ENCODE assay signal across 24 cellular contexts in genomic region chr17:37502009-37502936, GRCh38. TPM values are rescaled to one million over a fixed set of nuclear protein-coding genes. Genes with fewer than 3 reads are reported as not detected.
A peak's percentile ranks its signal among the peaks of the same experiment; 100 is the strongest.
DNase-seq lines count a peak whose midpoint lies in the region; ATAC-seq, FAIRE-seq and TF ChIP-seq lines count a peak whose summit lies in the region.
"Had no signal": no experiment of that assay in that cellular context is flagged by ENCODE, and none has a peak within 500 bp of the region (broad histone marks: within the 10 kb centered on the region; RNA-seq: fewer than 3 reads in every experiment).

No MANE protein-coding gene starts in this region.

- H3K27ac ChIP-seq in C4-2B (peak overlapping the region; percentile 62), VCaP (peak overlapping the region; percentile 60), HepG2 (ENCODE audit: extremely low read length, insufficient read depth, low read length) (peak overlapping the region; percentile 86)
- H3K27ac ChIP-seq: KMS-11 had no signal

- TF ChIP-seq POLR2A in HepG2 (IDR thresholded peaks at IDR 0.05; ENCODE audit: insufficient read depth in 1 of 2, low read depth in 2 of 2, low read length in 2 of 2): 0 out of 4 replicates have a peak, but pooled peaks of 1 of the 2 experiments have one; percentile 16

- FAIRE-seq in HepG2 (lab: Jason Lieb, UNC): no peak
- FAIRE-seq: D721Med, GM18507, RCC 7860 had no signal

- TF ChIP-seq CTCF in C4-2B (conservative IDR thresholded peaks at IDR 0.05) (no peak), VCaP (conservative IDR thresholded peaks at IDR 0.05) (no peak), HepG2 (CRISPR knock-in tag; IDR thresholded peaks at IDR 0.05) (no peak), progenitor cell of endocrine pancreas (IDR thresholded peaks at IDR 0.05; ENCODE audit: unreplicated experiment) (no peak)

- peaks cover 87% of the 10 kb centered on the region for H3K79me2 ChIP-seq in HepG2 (ENCODE audit: insufficient read depth, low read length)

- no peaks in the 10 kb centered on the region for H3K36me3 Mint-ChIP-seq in progenitor cell of endocrine pancreas (ENCODE audit: insufficient read depth)

- CTCF ChIA-PET in HepG2 (lab: Yijun Ruan, JAX; ENCODE audit: low intra/inter-chr PET ratio, low total read pairs): no interaction called here

- H3K4me3 ChIP-seq in HepG2 (replicated peaks in 1 of 3; ENCODE audit: insufficient read depth in 1 of 3, low read depth in 2 of 3, low read length in 3 of 3): peak overlapping the region in 2 of 3 experiments; percentile 14 to 49; a peak in 3 of 6 replicates

- no peaks in the 10 kb centered on the region for H3K9me3 ChIP-seq in HepG2 (ENCODE audit: low read length)
- H3K9me3 ChIP-seq: BE2C, SK-N-SH had no signal

- no peaks in the 10 kb centered on the region for H3K9me3 Mint-ChIP-seq in progenitor cell of endocrine pancreas (ENCODE audit: low read depth)
- H3K9me3 Mint-ChIP-seq: HFFc6, IgD-negative memory B cell had no signal

- DNase-seq in HepG2 (ENCODE audit: low spot score): peak; percentile 94
- DNase-seq in progenitor cell of endocrine pancreas (ENCODE audit: low spot score, unreplicated experiment): no peak
- no peak for DNase-seq in DMS153 (lab: John Stamatoyannopoulos, UW)
- DNase-seq in activated CD8-positive, alpha-beta memory T cell treated with anti-CD3 and anti-CD28 coated beads, Interleukin-2, amount 50 U/mL, for 4 hours: no peak
- DNase-seq: BE2C, DMS53, H7, HFFc6, NCI-H1048, NCI-H1417, NCI-H1694, NCI-H2081, NCI-H2227 treated with DMSO at 0.1 percent for 48 hours, NCI-H526 treated with DMSO at 0.1 percent for 48 hours, SK-N-SH had no signal

- H3K4me2 ChIP-seq in HepG2 (ENCODE audit: low read depth, low read length): peak overlapping the region; percentile 73
- H3K4me2 ChIP-seq: KMS-11, SK-N-SH had no signal

- POLR2A ChIA-PET in HepG2 (lab: Yijun Ruan, JAX): interaction anchor here (0.7 to 1.9 kb wide), 12 partner anchors 9 to 207 kb away, joined by 3 to 25 read pairs (median 4); partner anchors contain the start of genes DUSP14 and TADA2A

- H3K27me3 Mint-ChIP-seq in progenitor cell of endocrine pancreas: no peaks in the 10 kb centered on the region
- H3K27me3 Mint-ChIP-seq: IgD-negative memory B cell had no signal

- 0 out of 2 replicates have a peak, but pooled peaks cover 3% of the 10 kb centered on the region for H4K20me1 ChIP-seq in HepG2 (ENCODE audit: insufficient read depth, low read length)

- no TSS peak for BruUV-seq in HepG2 (replicated peaks; lab: Mats Ljungman, UMichigan)

- ATAC-seq in HepG2: peak; percentile 89
- ATAC-seq in GM19324 (IDR thresholded peaks at IDR 0.05; ENCODE audit: low FRiP score, unreplicated experiment): no peak
- no peak for ATAC-seq in HG02973 (IDR thresholded peaks at IDR 0.05; ENCODE audit: unreplicated experiment)

- intact Hi-C loops in HepG2 (cut with micrococcal nuclease; ENCODE audit: unreplicated experiment): no loop called here

- peaks cover 13% of the 10 kb centered on the region for H3K4me1 Mint-ChIP-seq in progenitor cell of endocrine pancreas (ENCODE audit: low read depth)

- H3K9ac ChIP-seq in HepG2 (ENCODE audit: insufficient read depth, low read depth, low read length): peak overlapping the region; percentile 53
- H3K9ac ChIP-seq: KMS-11, SK-N-SH had no signal

- H3K27ac Mint-ChIP-seq in progenitor cell of endocrine pancreas: peak overlapping the region; percentile 67
- H3K27ac Mint-ChIP-seq: HFFc6, IgD-negative memory B cell had no signal

- TF ChIP-seq EP300 in HepG2 (IDR thresholded peaks at IDR 0.05; ENCODE audit: low read depth in 2 of 2, low read length in 2 of 2) (peak; percentile 80 to 88; a peak in 3 of 4 replicates), HepG2 (CRISPR knock-in tag; IDR thresholded peaks at IDR 0.05; ENCODE audit: borderline replicate concordance) (peak; percentile 72; the same call in 1 of the 2 replicates)

- H3K4me3 Mint-ChIP-seq in progenitor cell of endocrine pancreas (ENCODE audit: low read depth): no peak overlapping the region
- H3K4me3 Mint-ChIP-seq: HFFc6, IgD-negative memory B cell had no signal

- in situ Hi-C loops in HepG2 (cut with HindIII; ENCODE audit: extremely low pct_ligation_motif_present, low pct_unique_long_range_greater_than_20kb): no loop called here

- peaks cover 0 to 2% of the 10 kb centered on the region in 2 experiments; a peak in 2 of 5 replicates for H3K36me3 ChIP-seq in HepG2 (replicated peaks in 1 of 2; ENCODE audit: control insufficient read depth in 1 of 2, insufficient read depth in 2 of 2, low read length in 2 of 2)
- H3K36me3 ChIP-seq: BE2C had no signal

- 62% methylated on average over 10 of the region's 10 CpGs for WGBS in HepG2 (ENCODE audit: low lambda C conversion rate)

- TF ChIP-seq RAD21 in HepG2 (CRISPR knock-in tag; IDR thresholded peaks at IDR 0.05): no peak

- H3K27me3 ChIP-seq in HepG2 (ENCODE audit: control insufficient read depth in 1 of 2, insufficient read depth in 2 of 2, low read length in 2 of 2): no peaks in the 10 kb centered on the region
- H3K27me3 ChIP-seq: BE2C had no signal

- H2AFZ ChIP-seq in HepG2 (ENCODE audit: low read length): no peak overlapping the region

- peaks cover 74% of the 10 kb centered on the region for H3K4me1 ChIP-seq in HepG2 (ENCODE audit: insufficient read depth, low read length)
- H3K4me1 ChIP-seq: BE2C had no signal

TF ChIP-seq in HepG2, 621 proteins besides CTCF, POLR2A, EP300 and RAD21 (continues in another document):
- no peak for TF ChIP-seq POLR2G (IDR thresholded peaks at IDR 0.05; ENCODE audit: low read depth, low read length)
- peak; percentile 24; the same call in 1 of the 2 replicates for TF ChIP-seq ZNF501 (CRISPR knock-in tag; IDR thresholded peaks at IDR 0.05)
- TF ChIP-seq MLLT10 (CRISPR knock-in tag; IDR thresholded peaks at IDR 0.05): no peak
- TF ChIP-seq ARHGAP35 (CRISPR knock-in tag; IDR thresholded peaks at IDR 0.05; ENCODE audit: borderline replicate concordance): no peak
- peak; percentile 82 for TF ChIP-seq HDAC2 (CRISPR knock-in tag; IDR thresholded peaks at IDR 0.05)
- TF ChIP-seq ATF2 (CRISPR knock-in tag; IDR thresholded peaks at IDR 0.05): 0 out of 2 replicates have a peak, but pooled peaks have one; percentile 43
- no peak for TF ChIP-seq HNRNPH1 (optimal IDR thresholded peaks at IDR 0.05; ENCODE audit: low read depth, low read length)

RNA-seq across cellular contexts. Expression of gene DUSP14, which starts 12.6 kb away (rescaled TPM):
- total RNA-seq in HepG2 (2016; rRNA removed; fragmentation: Illumina TruSeq; extraction: Trizol) (33.5 and 44.1 TPM in 2 replicates), progenitor cell of endocrine pancreas (18.7 and 19.2 TPM in 2 replicates)
- 18.8 and 21.5 TPM in 2 replicates for total RNA-seq in HepG2 (2016; cell fraction: cytosol; rRNA removed; fragmentation: Illumina TruSeq; extraction: Trizol; ENCODE audit: low read depth)
- 32.1 and 44.0 TPM in 2 replicates for total RNA-seq in HepG2 (2016; cell fraction: insoluble cytoplasmic fraction; rRNA removed; fragmentation: Illumina TruSeq; extraction: Trizol)
- 32.9 and 33.1 TPM in 2 replicates for total RNA-seq in HepG2 (2016; cell fraction: membrane; rRNA removed; fragmentation: Illumina TruSeq; extraction: Trizol)
- total RNA-seq in HepG2 (2016; cell fraction: nucleus; rRNA removed; fragmentation: Illumina TruSeq; extraction: Trizol): 11.9 and 15.3 TPM in 2 replicates
- 38.6 and 39.8 TPM in 2 replicates for polyA plus RNA-seq in HepG2 (2011; rRNA removed)
- 39.9 and 43.8 TPM in 2 replicates for polyA plus RNA-seq in HepG2 (2011; cell fraction: cytosol; rRNA removed)
- polyA plus RNA-seq in HepG2 (2011; cell fraction: nucleus; rRNA removed): 17.1 and 18.3 TPM in 2 replicates
- polyA plus RNA-seq in HepG2 (2012): 17.8 and 27.2 TPM in 2 replicates
- polyA plus RNA-seq in HepG2 (2016; cell fraction: cytosol; fragmentation: Illumina TruSeq; extraction: Trizol; ENCODE audit: low read depth): 17.9 and 19.4 TPM in 2 replicates
- polyA plus RNA-seq in HepG2 (2016; cell fraction: insoluble cytoplasmic fraction; fragmentation: Illumina TruSeq; extraction: Trizol; ENCODE audit: low read depth): 53.9 and 55.7 TPM in 2 replicates
- polyA plus RNA-seq in HepG2 (2016; cell fraction: membrane; fragmentation: Illumina TruSeq; extraction: Trizol; ENCODE audit: low read depth): 27.9 and 28.1 TPM in 2 replicates
- polyA plus RNA-seq in HepG2 (2016; cell fraction: nucleus; fragmentation: Illumina TruSeq; extraction: Trizol; ENCODE audit: insufficient read depth, low read depth): 25.9 and 26.2 TPM in 2 replicates
- 55.5 and 55.9 TPM in 2 replicates for polyA minus RNA-seq in HepG2 (2011; rRNA and poly(A)+ RNA removed; ENCODE audit: low replicate concordance)
- 13.8 and 14.9 TPM in 2 replicates for polyA minus RNA-seq in HepG2 (2011; cell fraction: cytosol; rRNA and poly(A)+ RNA removed)
- 8.9 and 10.8 TPM in 2 replicates for polyA minus RNA-seq in HepG2 (2011; cell fraction: nucleus; rRNA and poly(A)+ RNA removed)
